17 cellular contexts compared by ENCODE assay signal in the genomic region with DNA sequence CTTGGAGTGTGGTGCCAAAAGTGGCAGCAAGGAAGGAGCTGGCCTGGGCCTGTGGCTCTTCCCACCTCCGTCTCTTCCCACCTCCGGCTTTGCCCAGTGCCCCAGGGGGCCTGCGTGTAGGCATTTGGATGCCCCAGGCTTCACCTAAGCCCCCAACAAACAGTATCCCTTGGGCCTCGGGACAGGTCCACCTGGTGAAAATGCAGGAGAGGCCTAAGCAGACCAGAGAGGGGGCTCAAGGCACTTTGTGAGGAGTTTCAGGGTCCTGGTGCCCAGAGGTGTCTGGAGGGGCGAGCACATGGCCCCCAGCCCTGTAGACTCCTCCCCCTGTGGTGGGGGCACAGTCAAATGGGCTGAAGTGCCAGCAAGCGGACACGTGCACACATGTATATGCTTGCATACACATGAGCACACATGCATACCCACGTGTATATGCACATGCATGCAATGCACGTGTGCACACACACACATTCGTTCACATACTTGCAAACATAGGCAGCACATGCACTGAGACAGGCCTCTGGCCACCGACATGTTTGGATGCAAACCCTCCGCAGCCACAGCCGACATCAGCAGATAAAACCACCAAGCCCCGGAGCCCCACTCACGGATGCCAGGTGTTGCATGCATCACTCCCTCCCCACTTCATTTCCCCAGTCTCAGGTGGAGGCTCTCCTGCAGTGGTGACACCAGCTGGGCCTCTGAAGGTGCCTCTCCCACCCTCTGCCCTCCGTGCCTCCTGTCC.
DNase-seq lines count a peak whose midpoint lies in the region; ATAC-seq and TF ChIP-seq lines count a peak whose summit lies in the region.
"Had no signal": no experiment of that assay in that cellular context is flagged by ENCODE, and none has a peak within 500 bp of the region (broad histone marks: within the 10 kb centered on the region; RNA-seq: fewer than 3 reads in every experiment).

No MANE protein-coding gene starts in this region.

- H3K79me2 ChIP-seq in osteoblast (ENCODE audit: insufficient read depth, low read length) (no peaks in the 10 kb centered on the region), GM23248 (ENCODE audit: insufficient read depth) (no peaks in the 10 kb centered on the region)

- H3F3A ChIP-seq in GM23248 (ENCODE audit: insufficient read depth): no peaks in the 10 kb centered on the region

- WGBS in GM23248 (ENCODE audit: low coverage in 1 of 2, low lambda C conversion rate in 2 of 2, missing lambda C conversion rate in 2 of 2), 2 experiments: 51 to 55% methylated on average over 16 of the region's 16 CpGs

- H3K4me3 ChIP-seq in right atrium auricular region (no peak overlapping the region), osteoblast (ENCODE audit: insufficient read depth, low read length) (no peak overlapping the region), GM23248 (no peak overlapping the region)

- H3K4me2 ChIP-seq in osteoblast (ENCODE audit: insufficient read depth, low read length) (no peak overlapping the region), GM23248 (ENCODE audit: unreplicated experiment) (no peak overlapping the region)

- no peaks in the 10 kb centered on the region for H3K9me2 ChIP-seq in GM23248 (ENCODE audit: insufficient read depth)

- no peak for ATAC-seq in Right ventricle myocardium superior (ENCODE audit: poor library complexity)
- no peak for ATAC-seq in left ventricle myocardium superior
- no peak for ATAC-seq in HG03196 (IDR thresholded peaks at IDR 0.05; ENCODE audit: unreplicated experiment)

- no peaks in the 10 kb centered on the region for H3K27me3 ChIP-seq in right atrium auricular region
- H3K27me3 ChIP-seq in osteoblast (ENCODE audit: insufficient read depth, low read length): no peaks in the 10 kb centered on the region
- no peaks in the 10 kb centered on the region for H3K27me3 ChIP-seq in GM23248 (replicated peaks; ENCODE audit: insufficient read depth)

- H3K9me3 ChIP-seq in right atrium auricular region (no peaks in the 10 kb centered on the region), osteoblast (ENCODE audit: low read depth, low read length) (no peaks in the 10 kb centered on the region), GM23248 (ENCODE audit: low read depth) (no peaks in the 10 kb centered on the region)

- in situ Hi-C loops in GM23248 (cut with MboI): no loop called here

- H3K27ac ChIP-seq in right atrium auricular region (no peak overlapping the region), osteoblast (ENCODE audit: low read depth, low read length) (no peak overlapping the region), GM23248 (no peak overlapping the region)

- no peak overlapping the region for H3K9ac ChIP-seq in GM23248

- H2AFZ ChIP-seq in osteoblast (ENCODE audit: low read length): no peak overlapping the region
- no peak overlapping the region for H2AFZ ChIP-seq in GM23248

- no peak for TF ChIP-seq CTCF in right atrium auricular region (IDR thresholded peaks at IDR 0.05)
- no peak for TF ChIP-seq CTCF in osteoblast (IDR thresholded peaks at IDR 0.05; ENCODE audit: extremely low read depth, low read depth, low read length)

- intact Hi-C loops in Right ventricle myocardium superior (cut with DNase I): no loop called here
- intact Hi-C loops in left ventricle myocardium superior (cut with micrococcal nuclease): no loop called here

- DNase-seq in Right ventricle myocardium superior (peak; percentile 18), right atrium auricular region (ENCODE audit: low spot score) (no peak), left ventricle myocardium superior (peak; percentile 25), osteoblast (ENCODE audit: insufficient read length, low spot score, missing footprints) (peak; percentile 67), GM23248 (no peak), hepatic stellate cell (ENCODE audit: low spot score) (no peak)
- DNase-seq in activated CD8-positive, alpha-beta memory T cell treated with anti-CD3 and anti-CD28 coated beads, Interleukin-2, amount 50 U/mL, for 48 hours: no peak
- DNase-seq: COR-L47, DMS153, EL, H9, MV-4-11, NCI-H1436 treated with DMSO at 0.1 percent for 48 hours, NCI-H2081, NCI-H524 treated with DMSO at 0.1 percent for 48 hours, OCI-M1 had no signal

- H4K20me1 ChIP-seq in osteoblast (ENCODE audit: insufficient read depth, low read length): no peaks in the 10 kb centered on the region
- H4K20me1 ChIP-seq in GM23248 (ENCODE audit: insufficient read depth): no peaks in the 10 kb centered on the region

- H3K4me1 ChIP-seq in right atrium auricular region (no peaks in the 10 kb centered on the region), osteoblast (ENCODE audit: insufficient read depth, low read length) (no peaks in the 10 kb centered on the region), GM23248 (ENCODE audit: insufficient read depth) (no peaks in the 10 kb centered on the region)

- no peaks in the 10 kb centered on the region for H3K36me3 ChIP-seq in right atrium auricular region
- H3K36me3 ChIP-seq in osteoblast (ENCODE audit: insufficient read depth, low read length): no peaks in the 10 kb centered on the region
- H3K36me3 ChIP-seq in GM23248 (ENCODE audit: low read depth): no peaks in the 10 kb centered on the region

Comparison
In these comparisons a context has a peak if more than half of its experiments do, and no peak if none do; other contexts are left out.
1. DNase-seq: peak in Right ventricle myocardium superior (single experiment), left ventricle myocardium superior (single experiment) and osteoblast (single experiment); none in right atrium auricular region (single experiment), GM23248 (single experiment), activated CD8-positive, alpha-beta memory T cell treated with anti-CD3 and anti-CD28 coated beads, Interleukin-2, amount 50 U/mL, for 48 hours (single experiment) and hepatic stellate cell (single experiment).